Comparison of ENCODE assay signal across 16 cellular contexts in genomic region chr2:43280994-43281393, GRCh38. TPM values are rescaled to one million over a fixed set of nuclear protein-coding genes. Genes with fewer than 3 reads are reported as not detected.
DNase-seq lines count a peak whose midpoint lies in the region; ATAC-seq and TF ChIP-seq lines count a peak whose summit lies in the region.
"Had no signal": no experiment of that assay in that cellular context is flagged by ENCODE, and none has a peak within 500 bp of the region (broad histone marks: within the 10 kb centered on the region; RNA-seq: fewer than 3 reads in every experiment).

No MANE protein-coding gene starts in this region.

- intact Hi-C loops in activated CD4-positive, alpha-beta T cell treated with anti-CD3 and anti-CD28 coated beads for 36 hours (cut with DNase I, micrococcal nuclease): no loop called here
- intact Hi-C loops in activated CD4-positive, alpha-beta T cell treated with anti-CD3 and anti-CD28 coated beads, Interleukin-2, amount 10 ng/mL, durations not matched to agents 24 days and 14 days (cut with micrococcal nuclease): no loop called here
- intact Hi-C loops in dendritic cell treated with granulocyte-macrophage colony-stimulating factor and Interleukin-4, amounts not matched to agents 40 ng/mL and 50 ng/mL, for 4 days (cut with micrococcal nuclease): no loop called here

- no peak overlapping the region for H3K4me3 ChIP-seq in GM12865 (ENCODE audit: low read depth, low read length)

- POLR2A ChIA-PET in activated CD4-positive, alpha-beta T cell treated with anti-CD3 and anti-CD28 coated beads for 36 hours (lab: Charles Lee): no interaction called here

- peaks cover 7% of the 10 kb centered on the region for H3K9me3 Mint-ChIP-seq in activated CD4-positive, alpha-beta T cell treated with anti-CD3 and anti-CD28 coated beads for 36 hours (ENCODE audit: low read depth)
- peaks cover 18% of the 10 kb centered on the region for H3K9me3 Mint-ChIP-seq in activated CD4-positive, alpha-beta T cell treated with anti-CD3 and anti-CD28 coated beads, Interleukin-2, amount 10 ng/mL, durations not matched to agents 24 days and 14 days
- peaks cover 3% of the 10 kb centered on the region for H3K9me3 Mint-ChIP-seq in activated naive CD4-positive, alpha-beta T cell treated with anti-CD3 and anti-CD28 coated beads, Interleukin-2, amount 50 U/mL, for 24 hours
- H3K9me3 Mint-ChIP-seq in activated naive CD4-positive, alpha-beta T cell treated with anti-CD3 and anti-CD28 coated beads, Interleukin-2, amount 10 ng/mL, durations not matched to agents 7 days and 5 days: peaks cover 27% of the 10 kb centered on the region
- H3K9me3 Mint-ChIP-seq in dendritic cell treated with granulocyte-macrophage colony-stimulating factor and Interleukin-4, amounts not matched to agents 40 ng/mL and 50 ng/mL, for 4 days: peaks cover 18% of the 10 kb centered on the region

- H3K4me1 Mint-ChIP-seq in activated CD4-positive, alpha-beta T cell treated with anti-CD3 and anti-CD28 coated beads for 36 hours: peaks cover 4% of the 10 kb centered on the region
- peaks cover 11% of the 10 kb centered on the region for H3K4me1 Mint-ChIP-seq in activated CD4-positive, alpha-beta T cell treated with anti-CD3 and anti-CD28 coated beads, Interleukin-2, amount 10 ng/mL, durations not matched to agents 24 days and 14 days
- H3K4me1 Mint-ChIP-seq in activated naive CD4-positive, alpha-beta T cell treated with anti-CD3 and anti-CD28 coated beads, Interleukin-2, amount 50 U/mL, for 24 hours: no peaks in the 10 kb centered on the region
- no peaks in the 10 kb centered on the region for H3K4me1 Mint-ChIP-seq in activated naive CD4-positive, alpha-beta T cell treated with anti-CD3 and anti-CD28 coated beads, Interleukin-2, amount 10 ng/mL, durations not matched to agents 7 days and 5 days
- H3K4me1 Mint-ChIP-seq in dendritic cell treated with granulocyte-macrophage colony-stimulating factor and Interleukin-4, amounts not matched to agents 40 ng/mL and 50 ng/mL, for 4 days (ENCODE audit: low read depth): peaks cover 20% of the 10 kb centered on the region

- CTCF ChIA-PET in activated CD4-positive, alpha-beta T cell treated with anti-CD3 and anti-CD28 coated beads for 36 hours (lab: Charles Lee): interaction anchor here (0.8 kb wide), 1 partner anchor 17 kb away, joined by 3 read pairs; no protein-coding TSS in a partner anchor
- CTCF ChIA-PET in activated naive CD4-positive, alpha-beta T cell treated with anti-CD3 and anti-CD28 coated beads, Interleukin-2, amount 10 ng/mL, durations not matched to agents 7 days and 5 days (lab: Charles Lee): no interaction called here

- H3K27me3 Mint-ChIP-seq in activated CD4-positive, alpha-beta T cell treated with anti-CD3 and anti-CD28 coated beads for 36 hours: no peaks in the 10 kb centered on the region
- H3K27me3 Mint-ChIP-seq in activated CD4-positive, alpha-beta T cell treated with anti-CD3 and anti-CD28 coated beads, Interleukin-2, amount 10 ng/mL, durations not matched to agents 24 days and 14 days: no peaks in the 10 kb centered on the region
- no peaks in the 10 kb centered on the region for H3K27me3 Mint-ChIP-seq in activated naive CD4-positive, alpha-beta T cell treated with anti-CD3 and anti-CD28 coated beads, Interleukin-2, amount 50 U/mL, for 24 hours
- no peaks in the 10 kb centered on the region for H3K27me3 Mint-ChIP-seq in activated naive CD4-positive, alpha-beta T cell treated with anti-CD3 and anti-CD28 coated beads, Interleukin-2, amount 10 ng/mL, durations not matched to agents 7 days and 5 days
- H3K27me3 Mint-ChIP-seq in dendritic cell treated with granulocyte-macrophage colony-stimulating factor and Interleukin-4, amounts not matched to agents 40 ng/mL and 50 ng/mL, for 4 days: no peaks in the 10 kb centered on the region

- H3K36me3 Mint-ChIP-seq in activated CD4-positive, alpha-beta T cell treated with anti-CD3 and anti-CD28 coated beads for 36 hours (ENCODE audit: low read depth): peaks cover 56% of the 10 kb centered on the region
- H3K36me3 Mint-ChIP-seq in activated CD4-positive, alpha-beta T cell treated with anti-CD3 and anti-CD28 coated beads, Interleukin-2, amount 10 ng/mL, durations not matched to agents 24 days and 14 days (ENCODE audit: low read depth): peaks cover 66% of the 10 kb centered on the region
- H3K36me3 Mint-ChIP-seq in activated naive CD4-positive, alpha-beta T cell treated with anti-CD3 and anti-CD28 coated beads, Interleukin-2, amount 50 U/mL, for 24 hours: peaks cover 50% of the 10 kb centered on the region
- H3K36me3 Mint-ChIP-seq in activated naive CD4-positive, alpha-beta T cell treated with anti-CD3 and anti-CD28 coated beads, Interleukin-2, amount 10 ng/mL, durations not matched to agents 7 days and 5 days: peaks cover 54% of the 10 kb centered on the region
- peaks cover 69% of the 10 kb centered on the region for H3K36me3 Mint-ChIP-seq in dendritic cell treated with granulocyte-macrophage colony-stimulating factor and Interleukin-4, amounts not matched to agents 40 ng/mL and 50 ng/mL, for 4 days (ENCODE audit: low read depth)

- DNase-seq in activated CD4-positive, alpha-beta T cell treated with anti-CD3 and anti-CD28 coated beads for 36 hours: no peak
- DNase-seq in activated CD4-positive, alpha-beta T cell treated with anti-CD3 and anti-CD28 coated beads, Interleukin-2, amount 10 ng/mL, durations not matched to agents 24 days and 14 days: no peak
- no peak for DNase-seq in activated naive CD4-positive, alpha-beta T cell treated with anti-CD3 and anti-CD28 coated beads, Interleukin-2, amount 10 ng/mL, durations not matched to agents 7 days and 5 days
- DNase-seq in GM12865 (ENCODE audit: low read depth): peak; percentile 34
- DNase-seq in DMS 273 treated with DMSO at 0.1 percent for 48 hours (lab: John Stamatoyannopoulos, UW): no peak
- no peak for DNase-seq in NCI-H1417 treated with DMSO at 0.1 percent for 48 hours (lab: John Stamatoyannopoulos, UW)
- DNase-seq: CD8-positive, alpha-beta T cell; COR-L47; DND-41; GDM1; HCEC 1CT; HFFc6 had no signal

- no peak overlapping the region for H3K27ac Mint-ChIP-seq in activated CD4-positive, alpha-beta T cell treated with anti-CD3 and anti-CD28 coated beads for 36 hours
- no peak overlapping the region for H3K27ac Mint-ChIP-seq in activated CD4-positive, alpha-beta T cell treated with anti-CD3 and anti-CD28 coated beads, Interleukin-2, amount 10 ng/mL, durations not matched to agents 24 days and 14 days
- H3K27ac Mint-ChIP-seq in activated naive CD4-positive, alpha-beta T cell treated with anti-CD3 and anti-CD28 coated beads, Interleukin-2, amount 50 U/mL, for 24 hours: peak overlapping the region; percentile 23
- no peak overlapping the region for H3K27ac Mint-ChIP-seq in activated naive CD4-positive, alpha-beta T cell treated with anti-CD3 and anti-CD28 coated beads, Interleukin-2, amount 10 ng/mL, durations not matched to agents 7 days and 5 days
- H3K27ac Mint-ChIP-seq in dendritic cell treated with granulocyte-macrophage colony-stimulating factor and Interleukin-4, amounts not matched to agents 40 ng/mL and 50 ng/mL, for 4 days: peak overlapping the region; percentile 7
- H3K27ac Mint-ChIP-seq: CD8-positive, alpha-beta T cell; HFFc6 had no signal

- peak; percentile 81 for ATAC-seq in activated CD4-positive, alpha-beta T cell treated with anti-CD3 and anti-CD28 coated beads for 36 hours
- ATAC-seq: CD8-positive, alpha-beta T cell; HepG2 had no signal

- TF ChIP-seq CTCF in GM12865 (IDR thresholded peaks at IDR 0.05; ENCODE audit: insufficient read depth, low read depth, low read length, missing control alignments): no peak

- H3K4me3 Mint-ChIP-seq in activated CD4-positive, alpha-beta T cell treated with anti-CD3 and anti-CD28 coated beads for 36 hours: no peak overlapping the region
- H3K4me3 Mint-ChIP-seq in activated CD4-positive, alpha-beta T cell treated with anti-CD3 and anti-CD28 coated beads, Interleukin-2, amount 10 ng/mL, durations not matched to agents 24 days and 14 days: no peak overlapping the region
- no peak overlapping the region for H3K4me3 Mint-ChIP-seq in activated naive CD4-positive, alpha-beta T cell treated with anti-CD3 and anti-CD28 coated beads, Interleukin-2, amount 50 U/mL, for 24 hours
- no peak overlapping the region for H3K4me3 Mint-ChIP-seq in activated naive CD4-positive, alpha-beta T cell treated with anti-CD3 and anti-CD28 coated beads, Interleukin-2, amount 10 ng/mL, durations not matched to agents 7 days and 5 days
- no peak overlapping the region for H3K4me3 Mint-ChIP-seq in dendritic cell treated with granulocyte-macrophage colony-stimulating factor and Interleukin-4, amounts not matched to agents 40 ng/mL and 50 ng/mL, for 4 days
- H3K4me3 Mint-ChIP-seq: CD14-positive monocyte; CD8-positive, alpha-beta T cell; HFFc6 had no signal

RNA-seq across cellular contexts. Expression of gene ZFP36L2, which starts 54.6 kb away (rescaled TPM):
- 10 to 100 TPM; 74.4 to 77.7 TPM for total RNA-seq in activated CD4-positive, alpha-beta T cell treated with anti-CD3 and anti-CD28 coated beads for 36 hours
- total RNA-seq in activated CD4-positive, alpha-beta T cell treated with anti-CD3 and anti-CD28 coated beads, Interleukin-2, amount 10 ng/mL, durations not matched to agents 24 days and 14 days: 92.8 and 93.1 TPM in 2 replicates

Comparison
In these comparisons a context has a peak if more than half of its experiments do, and no peak if none do; other contexts are left out.
1. H3K27ac Mint-ChIP-seq: peak in activated naive CD4-positive, alpha-beta T cell treated with anti-CD3 and anti-CD28 coated beads, Interleukin-2, amount 50 U/mL, for 24 hours (single experiment) and dendritic cell treated with granulocyte-macrophage colony-stimulating factor and Interleukin-4, amounts not matched to agents 40 ng/mL and 50 ng/mL, for 4 days (single experiment); none in activated CD4-positive, alpha-beta T cell treated with anti-CD3 and anti-CD28 coated beads for 36 hours (single experiment), activated CD4-positive, alpha-beta T cell treated with anti-CD3 and anti-CD28 coated beads, Interleukin-2, amount 10 ng/mL, durations not matched to agents 24 days and 14 days (single experiment) and activated naive CD4-positive, alpha-beta T cell treated with anti-CD3 and anti-CD28 coated beads, Interleukin-2, amount 10 ng/mL, durations not matched to agents 7 days and 5 days (single experiment).